In the genomic region with DNA sequence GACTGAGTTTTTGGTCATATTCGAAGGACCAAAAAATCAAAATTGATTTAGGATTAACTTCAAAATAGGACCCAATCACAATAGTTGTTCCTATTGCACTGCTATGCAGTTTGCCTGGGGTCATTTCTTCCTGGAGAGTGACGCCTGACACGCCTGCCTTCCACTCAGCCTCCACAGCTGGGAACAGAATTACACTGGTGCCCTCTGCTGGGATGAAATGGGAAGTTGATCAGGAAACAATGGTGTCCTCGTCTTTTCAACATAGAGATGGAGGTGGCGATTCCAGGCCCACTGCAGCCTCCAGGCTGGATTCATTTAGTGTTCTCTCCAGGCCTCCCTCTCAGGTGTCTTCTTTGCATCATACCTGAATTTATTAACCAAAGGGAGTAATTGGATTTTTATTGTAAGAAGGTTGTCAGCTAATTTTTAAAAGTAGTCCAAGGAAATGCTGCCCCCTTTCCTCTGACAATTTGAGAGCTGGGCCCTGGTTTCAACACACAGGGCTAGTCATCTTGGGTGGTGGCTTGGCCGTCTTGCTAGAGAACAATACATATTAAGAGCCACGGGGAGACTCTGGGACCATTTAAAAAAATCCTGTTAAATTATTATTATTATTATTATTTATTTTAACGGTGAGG, we compare ENCODE assay signal across 1 cellular context.
A peak's percentile ranks its signal among the peaks of the same experiment; 100 is the strongest.
TF ChIP-seq lines count a peak whose summit lies in the region.

No MANE protein-coding gene starts in this region.

TF ChIP-seq in IMR-90, 13 proteins besides CTCF, POLR2A, EP300 and RAD21:
- TF ChIP-seq SMC3 (IDR thresholded peaks at IDR 0.05; ENCODE audit: low read depth, low read length) (peak; percentile 96), MAZ (IDR thresholded peaks at IDR 0.05; ENCODE audit: borderline replicate concordance, low read depth, low read length) (no peak), CHD1 (IDR thresholded peaks at IDR 0.05; ENCODE audit: low read depth, low read length) (no peak), MXI1 (IDR thresholded peaks at IDR 0.05; ENCODE audit: borderline replicate concordance, low read depth, low read length) (no peak), RCOR1 (IDR thresholded peaks at IDR 0.05; ENCODE audit: insufficient replicate concordance, low read length) (no peak), CEBPB (IDR thresholded peaks at IDR 0.05; ENCODE audit: low read depth, low read length) (peak; percentile 23; the same call in 1 of the 2 replicates), RFX5 (IDR thresholded peaks at IDR 0.05; ENCODE audit: low read depth, low read length) (no peak), BHLHE40 (IDR thresholded peaks at IDR 0.05; ENCODE audit: low read depth, low read length) (no peak)
- TF ChIP-seq, protein P1, sequence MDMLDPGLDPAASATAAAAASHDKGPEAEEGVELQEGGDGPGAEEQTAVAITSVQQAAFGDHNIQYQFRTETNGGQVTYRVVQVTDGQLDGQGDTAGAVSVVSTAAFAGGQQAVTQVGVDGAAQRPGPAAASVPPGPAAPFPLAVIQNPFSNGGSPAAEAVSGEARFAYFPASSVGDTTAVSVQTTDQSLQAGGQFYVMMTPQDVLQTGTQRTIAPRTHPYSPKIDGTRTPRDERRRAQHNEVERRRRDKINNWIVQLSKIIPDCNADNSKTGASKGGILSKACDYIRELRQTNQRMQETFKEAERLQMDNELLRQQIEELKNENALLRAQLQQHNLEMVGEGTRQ (IDR thresholded peaks at IDR 0.05; ENCODE audit: low read depth, low read length), result no peak
